17 cellular contexts compared by ENCODE assay signal in the genomic region with DNA sequence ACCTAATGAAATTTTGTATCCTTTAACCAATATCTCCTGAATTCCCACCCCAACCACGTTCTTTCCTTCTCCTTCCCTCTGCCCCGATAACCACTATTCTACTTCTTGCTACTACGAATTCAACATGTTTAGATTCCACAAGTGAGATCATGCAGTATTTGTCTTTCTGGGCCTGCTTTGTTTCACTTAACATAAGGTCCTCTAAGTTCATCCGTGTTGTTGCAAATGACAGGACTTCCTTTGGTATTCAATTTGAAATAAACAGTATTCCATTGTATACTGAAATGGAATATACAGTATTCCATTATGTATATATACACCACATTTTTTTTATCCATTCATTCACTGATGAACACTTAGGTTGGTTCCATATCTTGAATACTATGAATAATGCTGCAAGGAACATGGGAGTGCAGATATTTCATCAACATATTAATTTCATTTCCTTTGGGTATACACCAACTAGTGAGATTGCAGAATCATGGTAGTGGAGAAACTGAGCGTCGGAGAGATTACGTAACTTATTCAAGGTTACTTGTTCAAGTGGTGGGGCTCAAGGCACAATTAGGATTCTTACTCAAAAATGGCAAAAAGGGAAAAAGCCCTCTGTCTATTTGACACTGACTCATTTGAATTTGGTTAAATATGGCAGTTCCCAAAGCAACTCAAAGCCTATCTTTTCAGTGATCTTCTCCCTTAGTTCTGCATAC.
"Had no signal": no experiment of that assay in that cellular context is flagged by ENCODE, and none has a peak within 500 bp of the region (broad histone marks: within the 10 kb centered on the region; RNA-seq: fewer than 3 reads in every experiment).

No MANE protein-coding gene starts in this region.

- H3K79me2 ChIP-seq: hepatocyte had no signal

- ATAC-seq: foreskin keratinocyte; left colon; naive thymus-derived CD4-positive, alpha-beta T cell had no signal

- DNase-seq: esophagus squamous epithelium; foreskin keratinocyte; head of caudate nucleus; kidney; left colon; left ventricle myocardium superior; naive thymus-derived CD4-positive, alpha-beta T cell; nephron progenitor cell; posterior cingulate gyrus; small intestine; stimulated activated CD4-positive, alpha-beta T cell treated with anti-CD3 and anti-CD28 coated beads, Interleukin-12 subunit alpha, Interleukin-12 subunit beta, amount 100 ng/mL, for 4 hours; stimulated activated naive CD4-positive, alpha-beta T cell treated with Interleukin-2 at 50 U/mL for 16 hours; trophoblast cell had no signal

- H3K27me3 Mint-ChIP-seq: naive thymus-derived CD4-positive, alpha-beta T cell had no signal

- H3K4me1 Mint-ChIP-seq: naive thymus-derived CD4-positive, alpha-beta T cell; nephron progenitor cell had no signal

- H3K36me3 ChIP-seq: esophagus squamous epithelium, neutrophil, right atrium auricular region had no signal

- H3K4me2 ChIP-seq: hepatocyte had no signal

- H2AFZ ChIP-seq: hepatocyte had no signal

- H3K9me3 ChIP-seq: esophagus squamous epithelium, right atrium auricular region had no signal

- H3K27me3 ChIP-seq: esophagus squamous epithelium, foreskin keratinocyte, hepatocyte, neutrophil, right atrium auricular region had no signal

- H3K4me3 ChIP-seq: esophagus squamous epithelium, hepatocyte, lung, right atrium auricular region had no signal

- H3K27ac Mint-ChIP-seq: naive thymus-derived CD4-positive, alpha-beta T cell; nephron progenitor cell had no signal

- H3K4me1 ChIP-seq: esophagus squamous epithelium, foreskin keratinocyte, right atrium auricular region had no signal

- H3K4me3 Mint-ChIP-seq: naive thymus-derived CD4-positive, alpha-beta T cell; nephron progenitor cell had no signal

- H3K27ac ChIP-seq: esophagus squamous epithelium, foreskin keratinocyte, hepatocyte, neutrophil, right atrium auricular region had no signal
